In the genomic region with DNA sequence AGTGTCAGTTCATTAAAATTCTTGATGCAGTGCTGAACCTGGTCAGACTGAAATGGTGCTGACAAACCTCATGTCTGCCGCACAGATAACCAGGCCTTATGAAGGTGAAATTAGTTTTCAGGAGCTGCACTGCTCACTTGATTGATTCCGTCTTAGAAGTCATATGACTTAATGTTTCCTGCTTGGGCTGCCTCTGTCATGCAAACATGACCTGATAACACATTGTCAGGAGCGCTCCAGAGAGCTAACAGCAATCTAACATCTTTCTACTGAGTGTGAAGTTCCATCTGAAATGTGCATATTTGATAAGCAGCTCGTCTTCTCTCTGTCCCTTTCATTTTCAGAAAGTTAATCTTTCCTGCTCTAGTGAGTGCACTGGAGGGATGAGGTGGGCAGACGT, we compare ENCODE assay signal across 27 cellular contexts.
A peak's percentile ranks its signal among the peaks of the same experiment; 100 is the strongest.
DNase-seq lines count a peak whose midpoint lies in the region; ATAC-seq and TF ChIP-seq lines count a peak whose summit lies in the region.
"Had no signal": no experiment of that assay in that cellular context is flagged by ENCODE, and none has a peak within 500 bp of the region (broad histone marks: within the 10 kb centered on the region; RNA-seq: fewer than 3 reads in every experiment).

No MANE protein-coding gene starts in this region.

- no peak overlapping the region for H3K4me3 ChIP-seq in BLaER1 treated with 17β-estradiol and CSF1 and Interleukin-3, amounts not matched to agents 10 nM and 100 nM
- H3K4me3 ChIP-seq in Peyer's patch = no peak overlapping the region
- H3K4me3 ChIP-seq: K562, SK-N-MC had no signal

- H3K27ac ChIP-seq in BLaER1 treated with 17β-estradiol and CSF1 and Interleukin-3, amounts not matched to agents 10 nM and 100 nM = no peak overlapping the region
- no peak overlapping the region for H3K27ac ChIP-seq in Peyer's patch
- H3K27ac ChIP-seq: RWPE1, SK-N-MC had no signal

- H3K27ac Mint-ChIP-seq in neural crest cell (ENCODE audit: unreplicated experiment) = peak overlapping the region; percentile 19
- H3K27ac Mint-ChIP-seq: CD4-positive, alpha-beta T cell had no signal

- H3K9ac ChIP-seq in BLaER1 treated with 17β-estradiol and CSF1 and Interleukin-3, amounts not matched to agents 10 nM and 100 nM = no peak overlapping the region

- H3K9me3 ChIP-seq in BLaER1 treated with 17β-estradiol and CSF1 and Interleukin-3, amounts not matched to agents 10 nM and 100 nM (replicated peaks in 1 of 11) = peaks cover 24 to 53% (median 31%) of the 10 kb centered on the region in 11 experiments
- H3K9me3 ChIP-seq in Peyer's patch = no peaks in the 10 kb centered on the region

- peak; percentile 74 for DNase-seq in SK-N-DZ (ENCODE audit: low spot score)
- peak; percentile 44 for DNase-seq in kidney tubule cell (ENCODE audit: low spot score)
- DNase-seq in neural crest cell (ENCODE audit: low read depth, low spot score) = no peak
- no peak for DNase-seq in Peyer's patch
- DNase-seq in NCI-H2171 (lab: John Stamatoyannopoulos, UW) = no peak
- no peak for DNase-seq in ecto neural progenitor cell (ENCODE audit: low spot score)
- DNase-seq: CD4-positive, alpha-beta T cell; DMS53; GOT3; HCEC 1CT; Kasumi-1; MV-4-11; NCI-H1105; NCI-H1436 treated with DMSO at 0.1 percent for 48 hours; NCI-H187 treated with DMSO at 0.1 percent for 48 hours; NCI-H2107; NCI-H446; NCI-H524 treated with DMSO at 0.1 percent for 48 hours; NCI-H774; NK-92 treated with Interleukin-12 subunit alpha and Interleukin-12 subunit beta, amount 100 ng/mL, for 24 hours; SHP77 had no signal

- ATAC-seq in HG02938 (IDR thresholded peaks at IDR 0.05; ENCODE audit: unreplicated experiment) = no peak
- ATAC-seq: HepG2, K562 had no signal

- peaks cover 2% of the 10 kb centered on the region for H3K36me3 Mint-ChIP-seq in neural crest cell (ENCODE audit: low read depth)

- no peaks in the 10 kb centered on the region for H3K36me3 ChIP-seq in BLaER1 treated with 17β-estradiol and CSF1 and Interleukin-3, amounts not matched to agents 10 nM and 100 nM
- H3K36me3 ChIP-seq in Peyer's patch = no peaks in the 10 kb centered on the region

- H3K27me3 ChIP-seq in BLaER1 treated with 17β-estradiol and CSF1 and Interleukin-3, amounts not matched to agents 10 nM and 100 nM = no peaks in the 10 kb centered on the region; a peak in 1 of 22 replicates
- no peaks in the 10 kb centered on the region for H3K27me3 ChIP-seq in Peyer's patch

- H4K20me1 ChIP-seq in BLaER1 treated with 17β-estradiol and CSF1 and Interleukin-3, amounts not matched to agents 10 nM and 100 nM = no peaks in the 10 kb centered on the region

- peaks cover 4% of the 10 kb centered on the region for H3K4me1 Mint-ChIP-seq in neural crest cell

- peaks cover 11% of the 10 kb centered on the region for H3K9me3 Mint-ChIP-seq in neural crest cell

- no peak for TF ChIP-seq POLR2A in Peyer's patch (IDR thresholded peaks at IDR 0.05)

- TF ChIP-seq CTCF in neural crest cell (conservative IDR thresholded peaks at IDR 0.05) (no peak), Peyer's patch (IDR thresholded peaks at IDR 0.05) (no peak)

- H3K4me1 ChIP-seq in BLaER1 treated with 17β-estradiol and CSF1 and Interleukin-3, amounts not matched to agents 10 nM and 100 nM = peaks cover 0 to 18% (median 9%) of the 10 kb centered on the region in 10 experiments; a peak in 13 of 20 replicates
- H3K4me1 ChIP-seq in Peyer's patch = no peaks in the 10 kb centered on the region

- peak overlapping the region in 9 of 11 experiments; percentile 12 to 68 (median 42); a peak in 16 of 22 replicates for H3K4me2 ChIP-seq in BLaER1 treated with 17β-estradiol and CSF1 and Interleukin-3, amounts not matched to agents 10 nM and 100 nM

- no peak overlapping the region for H3K4me3 Mint-ChIP-seq in neural crest cell
- H3K4me3 Mint-ChIP-seq: CD4-positive, alpha-beta T cell had no signal

- no peaks in the 10 kb centered on the region for H3K27me3 Mint-ChIP-seq in neural crest cell (ENCODE audit: low read depth)
- H3K27me3 Mint-ChIP-seq: CD4-positive, alpha-beta T cell had no signal

Comparison
In these comparisons a context has a peak if more than half of its experiments do, and no peak if none do; other contexts are left out.
1. DNase-seq: peak in SK-N-DZ (single experiment) and kidney tubule cell (single experiment); none in neural crest cell (single experiment), Peyer's patch (0 of 3), NCI-H2171 (single experiment) and ecto neural progenitor cell (single experiment).